Comparison of ENCODE assay signal across 8 cellular contexts in the genomic region with DNA sequence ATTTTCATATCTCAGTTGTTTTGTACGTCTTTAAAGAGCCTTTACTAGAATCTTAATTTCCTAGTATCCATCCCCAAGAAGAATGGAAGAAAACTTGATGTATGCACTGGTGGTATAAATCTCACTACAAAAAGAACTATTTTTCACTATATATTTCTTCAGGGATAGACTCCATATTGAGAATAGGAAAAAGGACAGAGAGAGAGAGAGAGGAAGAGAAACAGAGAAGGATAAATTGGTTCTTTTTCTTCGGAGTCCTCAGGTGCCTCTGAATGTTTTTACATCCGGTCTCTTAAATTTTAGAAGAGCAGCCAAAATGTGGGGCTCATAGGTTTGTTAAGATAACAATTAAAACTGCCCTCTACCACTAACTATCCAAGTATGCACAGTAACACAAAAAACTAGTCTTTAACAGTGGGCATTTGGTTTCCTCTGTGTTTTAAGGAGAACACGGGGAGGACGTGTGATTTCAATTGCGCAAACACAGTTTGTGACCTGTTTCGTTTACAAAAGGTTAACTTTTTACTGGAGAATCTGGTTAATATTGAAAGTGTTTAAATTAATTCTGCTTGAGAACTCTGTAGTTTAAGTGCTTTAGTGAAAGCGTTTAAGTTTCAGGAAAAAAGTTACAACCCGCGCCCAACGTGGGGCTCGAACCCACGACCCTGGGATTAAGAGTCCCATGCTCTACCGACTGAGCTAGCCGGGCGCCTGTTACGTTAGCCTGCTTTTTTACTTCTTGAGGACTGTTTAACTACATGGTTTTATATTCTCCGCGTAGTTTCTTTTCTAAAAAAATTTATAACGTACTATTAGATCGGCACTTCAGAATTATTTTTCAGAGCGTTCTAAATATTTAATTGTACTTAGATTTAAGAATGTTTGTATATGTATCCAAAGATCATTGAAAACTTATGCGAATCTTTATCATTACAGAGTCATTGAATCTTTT.
DNase-seq lines count a peak whose midpoint lies in the region; ATAC-seq and TF ChIP-seq lines count a peak whose summit lies in the region.

No MANE protein-coding gene starts in this region.

- ATAC-seq in HG03439 (IDR thresholded peaks at IDR 0.05; ENCODE audit: unreplicated experiment) (peak; percentile 33), HG02938 (IDR thresholded peaks at IDR 0.05; ENCODE audit: unreplicated experiment) (no peak)

- H3K4me3 ChIP-seq in NT2/D1 (ENCODE audit: insufficient read length, low read depth) (peak overlapping the region; percentile 40), mucosa of rectum (ENCODE audit: low read length in 2 of 2) (peak overlapping the region; percentile 62 to 83)

- DNase-seq in COR-L47 (lab: John Stamatoyannopoulos, UW) (peak; percentile 49), NT2/D1 (ENCODE audit: low read depth, low spot score) (no peak), activated T-cell treated with anti-CD3 and anti-CD28 coated beads for 1 hour (ENCODE audit: low read depth) (peak; percentile 83), erythroblast (lab: John Stamatoyannopoulos, UW) (peak; percentile 82 to 92)
- DNase-seq in stimulated activated CD8-positive, alpha-beta memory T cell treated with anti-CD3 and anti-CD28 coated beads, Interleukin-4, amount 100 ng/mL, for 24 hours (ENCODE audit: low read depth) = peak; percentile 64

- no peak for TF ChIP-seq POLR2A in erythroblast (IDR thresholded peaks at IDR 0.05; ENCODE audit: low read length)

- no peaks in the 10 kb centered on the region for H3K36me3 ChIP-seq in NT2/D1 (ENCODE audit: insufficient read depth, insufficient read length, low read length)
- no peaks in the 10 kb centered on the region for H3K36me3 ChIP-seq in mucosa of rectum (ENCODE audit: control insufficient read depth in 2 of 2, insufficient read depth in 2 of 2, low read length in 2 of 2)

- H3K9ac ChIP-seq in NT2/D1 (ENCODE audit: insufficient read length, low read depth) (no peak overlapping the region), mucosa of rectum (ENCODE audit: low read depth in 1 of 2, low read length in 2 of 2) (peak overlapping the region; percentile 60 to 82)

- H3K27ac ChIP-seq in mucosa of rectum (ENCODE audit: low read depth in 2 of 2, low read length in 2 of 2) = peak overlapping the region; percentile 59 to 74

- no peaks in the 10 kb centered on the region for H3K4me1 ChIP-seq in NT2/D1 (ENCODE audit: insufficient read depth, insufficient read length)
- peaks cover 0 to 5% of the 10 kb centered on the region in 2 donors for H3K4me1 ChIP-seq in mucosa of rectum (ENCODE audit: control insufficient read depth in 2 of 2, insufficient read depth in 2 of 2, low read length in 2 of 2)

- no peaks in the 10 kb centered on the region for H3K27me3 ChIP-seq in NT2/D1 (ENCODE audit: insufficient read depth, insufficient read length)
- no peaks in the 10 kb centered on the region for H3K27me3 ChIP-seq in mucosa of rectum (ENCODE audit: control insufficient read depth in 2 of 2, insufficient read depth in 2 of 2, low read length in 2 of 2)

- H3K9me3 ChIP-seq in NT2/D1 (ENCODE audit: insufficient read depth, low read length) = no peaks in the 10 kb centered on the region
- H3K9me3 ChIP-seq in mucosa of rectum (ENCODE audit: control insufficient read depth in 2 of 2, low read length in 2 of 2) = no peaks in the 10 kb centered on the region
